1 cellular context compared by ENCODE assay signal in genomic region chr6:21665436-21666199, GRCh38.
TF ChIP-seq lines count a peak whose summit lies in the region.

No MANE protein-coding gene starts in this region.

TF ChIP-seq in GM23338, 12 proteins besides CTCF, POLR2A, EP300 and RAD21 (continued from another document):
- no peak for TF ChIP-seq ZNF462 (CRISPR knock-in tag; IDR thresholded peaks at IDR 0.05)
- no peak for TF ChIP-seq JUNB (IDR thresholded peaks at IDR 0.05; ENCODE audit: unreplicated experiment)
- TF ChIP-seq EZH2 (IDR thresholded peaks at IDR 0.05; ENCODE audit: low read depth, unreplicated experiment): no peak
- no peak for TF ChIP-seq ZNF114 (CRISPR knock-in tag; IDR thresholded peaks at IDR 0.05)
- TF ChIP-seq ZNF331 (CRISPR knock-in tag; IDR thresholded peaks at IDR 0.05; ENCODE audit: low read depth): no peak
- TF ChIP-seq NANOG (IDR thresholded peaks at IDR 0.05; ENCODE audit: borderline replicate concordance): no peak
